In the genomic region with DNA sequence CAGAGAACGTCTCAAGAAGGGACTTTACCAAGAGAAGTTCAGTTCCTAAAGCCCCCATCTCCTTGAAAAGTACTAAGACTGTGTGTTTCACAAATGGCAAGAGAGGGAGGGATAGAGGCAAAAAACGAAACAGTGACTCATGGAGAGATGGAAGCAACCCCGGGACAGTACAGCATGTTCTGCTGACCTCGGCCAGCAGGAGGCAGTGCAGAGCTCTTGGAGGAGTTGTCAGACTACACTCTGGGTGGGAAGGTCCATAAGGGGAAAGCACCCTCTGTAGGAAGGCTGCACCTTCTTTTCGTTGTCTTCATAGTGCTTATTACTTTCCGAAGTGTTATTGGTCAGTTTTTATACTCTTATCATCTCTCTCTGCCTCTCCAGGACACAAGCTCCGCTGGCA, we compare ENCODE assay signal across 8 cellular contexts.
DNase-seq lines count a peak whose midpoint lies in the region; ATAC-seq and TF ChIP-seq lines count a peak whose summit lies in the region.

No MANE protein-coding gene starts in this region.

- peaks cover 0 to 2% of the 10 kb centered on the region in 2 donors for H3K9me3 ChIP-seq in neuronal stem cell (replicated peaks in 1 of 2; ENCODE audit: control insufficient read depth in 2 of 2, insufficient read depth in 1 of 2, low read depth in 1 of 2, low read length in 2 of 2)
- no peaks in the 10 kb centered on the region for H3K9me3 ChIP-seq in ovary

- no peak for TF ChIP-seq EP300 in ovary (IDR thresholded peaks at IDR 0.05)

- CTCF ChIA-PET in activated CD8-positive, alpha-beta T cell treated with anti-CD3 and anti-CD28 coated beads for 36 hours (lab: Charles Lee) = interaction anchor here (0.6 to 9.3 kb wide), 44 partner anchors 8 to 803 kb away, joined by 3 to 98 read pairs (median 6); partner anchors contain the start of gene FUT8

- H3K4me2 ChIP-seq in neuronal stem cell (ENCODE audit: insufficient read depth, low read length, poor library complexity, severe bottlenecking) = no peak overlapping the region

- H3K4ac ChIP-seq in neuronal stem cell (ENCODE audit: low read length) = no peak overlapping the region

- peaks cover 0 to 4% of the 10 kb centered on the region in 2 donors for H3K4me1 ChIP-seq in neuronal stem cell (ENCODE audit: control insufficient read depth in 2 of 2, insufficient read depth in 1 of 2, low read depth in 1 of 2, low read length in 2 of 2)
- no peaks in the 10 kb centered on the region for H3K4me1 ChIP-seq in ovary (ENCODE audit: insufficient read depth)

- H3K27me3 ChIP-seq in neuronal stem cell (ENCODE audit: control insufficient read depth in 3 of 3, insufficient read depth in 3 of 3, low read depth in 1 of 3, low read length in 3 of 3) (no peaks in the 10 kb centered on the region), ovary (no peaks in the 10 kb centered on the region)

- H4K91ac ChIP-seq in neuronal stem cell (ENCODE audit: low read depth, low read length, poor library complexity) = no peak overlapping the region

- H4K8ac ChIP-seq in neuronal stem cell (ENCODE audit: low read depth, low read length) = no peak overlapping the region

- H3K27me3 Mint-ChIP-seq in activated CD8-positive, alpha-beta T cell treated with anti-CD3 and anti-CD28 coated beads for 36 hours = no peaks in the 10 kb centered on the region

- H3K23ac ChIP-seq in neuronal stem cell (ENCODE audit: low read depth, low read length, poor library complexity) = no peak overlapping the region

- no peak overlapping the region for H3K27ac Mint-ChIP-seq in activated CD8-positive, alpha-beta T cell treated with anti-CD3 and anti-CD28 coated beads for 36 hours

- WGBS in neuronal stem cell (ENCODE audit: extremely low coverage in 2 of 2, insufficient read length in 2 of 2, insufficient replicate concordance in 1 of 2), 2 donors = no CpG with 5 or more reads among the region's 7 CpGs
- WGBS in ovary, 3 donors = 42 to 44% (median 42%) methylated on average over 7 of the region's 7 CpGs

- no peak overlapping the region for H3K18ac ChIP-seq in neuronal stem cell (ENCODE audit: low read length)

- POLR2A ChIA-PET in activated CD8-positive, alpha-beta T cell treated with anti-CD3 and anti-CD28 coated beads for 36 hours (lab: Charles Lee) = interaction anchor here (1.2 kb wide), 1 partner anchor 137 kb away, joined by 3 read pairs; no protein-coding TSS in a partner anchor

- no peak overlapping the region for H2AK5ac ChIP-seq in neuronal stem cell (ENCODE audit: low read depth, low read length)

- intact Hi-C loops in activated CD8-positive, alpha-beta T cell treated with anti-CD3 and anti-CD28 coated beads for 36 hours (cut with micrococcal nuclease) = loop anchor here (10.0 kb wide), 1 partner anchor 114 kb away; no protein-coding TSS in a partner anchor
- intact Hi-C loops in ovary (cut with DNase I) = no loop called here

- H2BK5ac ChIP-seq in neuronal stem cell (ENCODE audit: low read length) = no peak overlapping the region

- H3K4me3 Mint-ChIP-seq in activated CD8-positive, alpha-beta T cell treated with anti-CD3 and anti-CD28 coated beads for 36 hours = no peak overlapping the region

- H3K4me3 ChIP-seq in epithelial cell of proximal tubule (ENCODE audit: low read depth, low read length) (no peak overlapping the region), neuronal stem cell (ENCODE audit: low read length in 2 of 2) (no peak overlapping the region), ovary (no peak overlapping the region)

- H3K27ac ChIP-seq in neuronal stem cell (replicated peaks; ENCODE audit: low read length) = no peak overlapping the region
- H3K27ac ChIP-seq in ovary = no peak overlapping the region

- DNase-seq in Ammon's horn (ENCODE audit: low spot score) (peak; percentile 38), NCI-H187 (lab: John Stamatoyannopoulos, UW) (peak; percentile 23 to 63), epithelial cell of proximal tubule (ENCODE audit: low read depth) (no peak), neuronal stem cell (ENCODE audit: low spot score) (peak; percentile 55), occipital lobe (lab: John Stamatoyannopoulos, UW) (no peak), ovary (no peak)
- DNase-seq in activated CD8-positive, alpha-beta T cell treated with anti-CD3 and anti-CD28 coated beads for 36 hours = peak; percentile 88

- no peak overlapping the region for H2BK12ac ChIP-seq in neuronal stem cell (ENCODE audit: low read length)

- no peak overlapping the region for H2BK120ac ChIP-seq in neuronal stem cell (ENCODE audit: low read depth, low read length)

- H3K9ac ChIP-seq in neuronal stem cell (ENCODE audit: low read depth, low read length, poor library complexity) = no peak overlapping the region

- ATAC-seq in GM19351 (IDR thresholded peaks at IDR 0.05; ENCODE audit: unreplicated experiment) = peak; percentile 79
- ATAC-seq in activated CD8-positive, alpha-beta T cell treated with anti-CD3 and anti-CD28 coated beads for 36 hours = peak; percentile 99

- H3K4me1 Mint-ChIP-seq in activated CD8-positive, alpha-beta T cell treated with anti-CD3 and anti-CD28 coated beads for 36 hours (ENCODE audit: low read depth) = peaks cover 22% of the 10 kb centered on the region

- H3K14ac ChIP-seq in neuronal stem cell (ENCODE audit: low read length) = no peak overlapping the region

- no peaks in the 10 kb centered on the region for H3K79me1 ChIP-seq in neuronal stem cell (ENCODE audit: low read depth, low read length)

- peak; percentile 80 for TF ChIP-seq CTCF in activated CD8-positive, alpha-beta T cell treated with anti-CD3 and anti-CD28 coated beads for 36 hours (IDR thresholded peaks at IDR 0.05)
- TF ChIP-seq CTCF in epithelial cell of proximal tubule (conservative IDR thresholded peaks at IDR 0.05; ENCODE audit: low read depth, low read length) = peak; percentile 83
- TF ChIP-seq CTCF in ovary (IDR thresholded peaks at IDR 0.05) = no peak

- H2AFZ ChIP-seq in neuronal stem cell (ENCODE audit: low read length) = no peak overlapping the region

- H3K36me3 ChIP-seq in neuronal stem cell (replicated peaks in 1 of 2; ENCODE audit: control insufficient read depth in 2 of 2, insufficient read depth in 2 of 2, low read length in 2 of 2) = no peaks in the 10 kb centered on the region
- no peaks in the 10 kb centered on the region for H3K36me3 ChIP-seq in ovary

- no peaks in the 10 kb centered on the region for H3K9me3 Mint-ChIP-seq in activated CD8-positive, alpha-beta T cell treated with anti-CD3 and anti-CD28 coated beads for 36 hours

- no peak for TF ChIP-seq POLR2A in ovary (IDR thresholded peaks at IDR 0.05)

- H2BK15ac ChIP-seq in neuronal stem cell (ENCODE audit: low read length) = no peak overlapping the region

- no peaks in the 10 kb centered on the region for H3K36me3 Mint-ChIP-seq in activated CD8-positive, alpha-beta T cell treated with anti-CD3 and anti-CD28 coated beads for 36 hours (ENCODE audit: low read depth)

Comparison
In these comparisons a context has a peak if more than half of its experiments do, and no peak if none do; other contexts are left out.
1. DNase-seq: peak in Ammon's horn (single experiment), NCI-H187 (2 of 2), activated CD8-positive, alpha-beta T cell treated with anti-CD3 and anti-CD28 coated beads for 36 hours (single experiment) and neuronal stem cell (single experiment); none in epithelial cell of proximal tubule (single experiment), occipital lobe (single experiment) and ovary (0 of 5).
2. CTCF ChIP-seq: peak in activated CD8-positive, alpha-beta T cell treated with anti-CD3 and anti-CD28 coated beads for 36 hours (single experiment) and epithelial cell of proximal tubule (single experiment); none in ovary (0 of 3).